In the genomic region with DNA sequence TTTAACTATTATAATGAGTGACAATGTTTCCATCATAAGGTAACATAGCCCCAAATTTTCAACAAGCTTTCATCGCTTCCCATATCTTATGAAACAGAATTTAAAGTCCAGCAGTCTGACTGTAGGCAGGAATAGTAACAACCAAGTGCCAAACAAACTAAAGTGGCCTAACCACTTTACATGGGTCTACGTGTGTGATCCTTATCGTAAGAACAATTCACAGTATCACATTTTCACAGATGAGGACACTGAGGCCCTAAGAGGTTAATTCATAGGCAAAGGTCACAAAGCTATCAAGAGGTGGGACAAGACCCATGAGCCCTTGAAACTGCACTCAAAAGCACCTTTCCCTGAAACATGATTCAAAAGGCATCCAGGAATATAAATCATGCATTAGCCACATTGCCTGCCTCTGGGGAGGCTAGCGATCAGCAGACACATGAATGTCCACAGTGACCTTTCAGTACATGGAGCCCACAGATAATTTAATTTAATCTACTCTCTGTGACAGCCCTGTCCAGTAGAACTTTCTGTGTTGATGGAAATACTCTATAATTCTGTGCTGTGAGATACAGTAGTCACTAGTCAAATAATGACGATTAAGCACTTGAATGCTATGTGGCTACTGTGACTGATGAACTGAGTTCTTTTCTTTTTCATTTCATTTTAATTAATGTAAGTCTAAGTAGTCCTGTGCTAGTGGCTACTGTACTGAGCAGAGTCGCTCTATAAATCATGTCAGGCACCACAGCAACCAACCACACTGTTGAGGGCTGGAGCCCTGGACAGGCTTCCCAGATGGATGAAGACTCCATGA, we compare ENCODE assay signal across 17 cellular contexts. TPM values are rescaled to one million over a fixed set of nuclear protein-coding genes. Genes with fewer than 3 reads are reported as not detected.
A peak's percentile ranks its signal among the peaks of the same experiment; 100 is the strongest.
DNase-seq lines count a peak whose midpoint lies in the region; ATAC-seq and TF ChIP-seq lines count a peak whose summit lies in the region.
"Had no signal": no experiment of that assay in that cellular context is flagged by ENCODE, and none has a peak within 500 bp of the region (broad histone marks: within the 10 kb centered on the region; RNA-seq: fewer than 3 reads in every experiment).

No MANE protein-coding gene starts in this region.

- DNase-seq in Right ventricle myocardium superior (no peak), left cardiac atrium (no peak), lower lobe of right lung (no peak), type B pancreatic cell (ENCODE audit: extremely low spot score, unreplicated experiment) (no peak), 8988T (no peak), RPMI8226 (no peak), GDM1 (lab: John Stamatoyannopoulos, UW) (no peak)
- DNase-seq: ACHN; C1 segment of cervical spinal cord; CD8-positive, alpha-beta memory T cell; DMS53; EL; KBM-7; NCI-H1105; NCI-H2107; NCI-H524 treated with DMSO at 0.1 percent for 48 hours had no signal

- no peak overlapping the region for H3K4me3 ChIP-seq in lower lobe of right lung

- H3K9me3 Mint-ChIP-seq in brain (no peaks in the 10 kb centered on the region), type B pancreatic cell (no peaks in the 10 kb centered on the region)
- H3K9me3 Mint-ChIP-seq: CD8-positive, alpha-beta memory T cell had no signal

- no peaks in the 10 kb centered on the region for H3K9me3 ChIP-seq in lower lobe of right lung

- H3K36me3 Mint-ChIP-seq in brain (peaks cover 76% of the 10 kb centered on the region), type B pancreatic cell (peaks cover 60% of the 10 kb centered on the region)

- H3K4me3 Mint-ChIP-seq in brain (no peak overlapping the region), type B pancreatic cell (no peak overlapping the region)
- H3K4me3 Mint-ChIP-seq: CD8-positive, alpha-beta memory T cell had no signal

- H3K36me3 ChIP-seq in lower lobe of right lung: peaks cover 80% of the 10 kb centered on the region

- intact Hi-C loops in Right ventricle myocardium superior (cut with DNase I): no loop called here
- intact Hi-C loops in left cardiac atrium (cut with DNase I): no loop called here
- intact Hi-C loops in lower lobe of right lung (cut with DNase I): no loop called here

- H3K27me3 ChIP-seq in lower lobe of right lung (ENCODE audit: low read depth): no peaks in the 10 kb centered on the region

- H3K27me3 Mint-ChIP-seq in brain (peaks cover 2% of the 10 kb centered on the region), type B pancreatic cell (no peaks in the 10 kb centered on the region)
- H3K27me3 Mint-ChIP-seq: CD8-positive, alpha-beta memory T cell had no signal

- H3K4me1 Mint-ChIP-seq in brain: peaks cover 27% of the 10 kb centered on the region
- H3K4me1 Mint-ChIP-seq in type B pancreatic cell (ENCODE audit: unreplicated experiment): peaks cover 3% of the 10 kb centered on the region

- no peak overlapping the region for H3K27ac ChIP-seq in lower lobe of right lung

- H3K27ac Mint-ChIP-seq in brain: peak overlapping the region in 4 of 5 experiments; percentile 17 to 83 (median 44)
- H3K27ac Mint-ChIP-seq in type B pancreatic cell: peak overlapping the region; percentile 86
- H3K27ac Mint-ChIP-seq: CD8-positive, alpha-beta memory T cell had no signal

- H3K4me1 ChIP-seq in lower lobe of right lung: peaks cover 30% of the 10 kb centered on the region

- peak; percentile 61 for ATAC-seq in Right ventricle myocardium superior (ENCODE audit: poor library complexity)
- no peak for ATAC-seq in left cardiac atrium
- peak; percentile 85 to 88 for ATAC-seq in lower lobe of right lung

- TF ChIP-seq CTCF in brain (conservative IDR thresholded peaks at IDR 0.05) (no peak), lower lobe of right lung (IDR thresholded peaks at IDR 0.05) (no peak), type B pancreatic cell (conservative IDR thresholded peaks at IDR 0.05) (no peak)

RNA-seq across cellular contexts. Expression of gene KIDINS220, which starts 30.3 kb away (rescaled TPM):
- total RNA-seq in Right ventricle myocardium superior: 48.4 TPM
- 10 to 100 TPM; 34.2 to 36.6 TPM for total RNA-seq in left cardiac atrium
- polyA plus RNA-seq in brain (ENCODE audit: insufficient read depth, low read depth, low replicate concordance): 39.4 TPM
- 69.3 TPM for total RNA-seq in lower lobe of right lung
- 63.2 and 73.1 TPM in 2 replicates for total RNA-seq in type B pancreatic cell (ENCODE audit: low replicate concordance)

Comparison
In these comparisons a context has a peak if more than half of its experiments do, and no peak if none do; other contexts are left out.
1. ATAC-seq: peak in Right ventricle myocardium superior (single experiment) and lower lobe of right lung (2 of 2); none in left cardiac atrium (0 of 2).